1 cellular context compared by ENCODE assay signal in genomic region chr7:322111-322671, GRCh38.
TF ChIP-seq lines count a peak whose summit lies in the region.

No MANE protein-coding gene starts in this region.

TF ChIP-seq in K562, 482 proteins besides CTCF, POLR2A, EP300 and RAD21 (continued from another document):
- TF ChIP-seq STAT6 (CRISPR knock-in tag; IDR thresholded peaks at IDR 0.05) (no peak), NFXL1 (CRISPR knock-in tag; IDR thresholded peaks at IDR 0.05) (no peak), ZBTB7A (IDR thresholded peaks at IDR 0.05; ENCODE audit: borderline replicate concordance, control insufficient read depth, low read depth, low read length) (no peak), MED1 (CRISPR knock-in tag; IDR thresholded peaks at IDR 0.05; ENCODE audit: borderline replicate concordance) (no peak), SMC3 (conservative IDR thresholded peaks at IDR 0.05; ENCODE audit: insufficient read depth, low read depth, low read length) (peak; percentile 94), ZNF263 (CRISPR knock-in tag; IDR thresholded peaks at IDR 0.05; ENCODE audit: borderline replicate concordance) (peak; percentile 78; the same call in 1 of the 2 replicates), STAG1 (CRISPR knock-in tag; IDR thresholded peaks at IDR 0.05; ENCODE audit: borderline replicate concordance) (peak; percentile 99), CTBP1 (IDR thresholded peaks at IDR 0.05; ENCODE audit: borderline replicate concordance) (peak; percentile 45; the same call in 1 of the 2 replicates), RB1 (IDR thresholded peaks at IDR 0.05; ENCODE audit: low read depth) (peak; percentile 76; the same call in 1 of the 2 replicates), ZNF398 (CRISPR knock-in tag; IDR thresholded peaks at IDR 0.05) (no peak), CREM (IDR thresholded peaks at IDR 0.05; ENCODE audit: low read depth) (0 out of 2 replicates have a peak, but pooled peaks have one; percentile 22), NFRKB (IDR thresholded peaks at IDR 0.05; ENCODE audit: low read depth) (no peak), SAFB (IDR thresholded peaks at IDR 0.05; ENCODE audit: borderline replicate concordance, low read depth, low read length) (peak; percentile 72), RCOR1 (IDR thresholded peaks at IDR 0.05; ENCODE audit: borderline replicate concordance in 1 of 2, low read depth in 2 of 2, low read length in 2 of 2) (0 out of 4 replicates have a peak, but pooled peaks of 1 of the 2 experiments have one; percentile 10), SNAPC5 (CRISPR knock-in tag; IDR thresholded peaks at IDR 0.05) (no peak), ZNF766 (CRISPR knock-in tag; conservative IDR thresholded peaks at IDR 0.05) (no peak), ZBTB1 (CRISPR knock-in tag; IDR thresholded peaks at IDR 0.05; ENCODE audit: borderline replicate concordance, low read depth) (no peak), DNMT1 (IDR thresholded peaks at IDR 0.05) (no peak), SIX5 (IDR thresholded peaks at IDR 0.05; ENCODE audit: borderline replicate concordance in 1 of 2, insufficient read depth in 1 of 2, low read depth in 1 of 2, low read length in 2 of 2) (no peak), ATF6 (CRISPR knock-in tag; IDR thresholded peaks at IDR 0.05) (no peak)
- TF ChIP-seq, protein P1, sequence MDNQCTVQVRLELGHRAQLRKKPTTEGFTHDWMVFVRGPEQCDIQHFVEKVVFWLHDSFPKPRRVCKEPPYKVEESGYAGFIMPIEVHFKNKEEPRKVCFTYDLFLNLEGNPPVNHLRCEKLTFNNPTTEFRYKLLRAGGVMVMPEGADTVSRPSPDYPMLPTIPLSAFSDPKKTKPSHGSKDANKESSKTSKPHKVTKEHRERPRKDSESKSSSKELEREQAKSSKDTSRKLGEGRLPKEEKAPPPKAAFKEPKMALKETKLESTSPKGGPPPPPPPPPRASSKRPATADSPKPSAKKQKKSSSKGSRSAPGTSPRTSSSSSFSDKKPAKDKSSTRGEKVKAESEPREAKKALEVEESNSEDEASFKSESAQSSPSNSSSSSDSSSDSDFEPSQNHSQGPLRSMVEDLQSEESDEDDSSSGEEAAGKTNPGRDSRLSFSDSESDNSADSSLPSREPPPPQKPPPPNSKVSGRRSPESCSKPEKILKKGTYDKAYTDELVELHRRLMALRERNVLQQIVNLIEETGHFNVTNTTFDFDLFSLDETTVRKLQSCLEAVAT (IDR thresholded peaks at IDR 0.05), result no peak
- TF ChIP-seq, protein P2, sequence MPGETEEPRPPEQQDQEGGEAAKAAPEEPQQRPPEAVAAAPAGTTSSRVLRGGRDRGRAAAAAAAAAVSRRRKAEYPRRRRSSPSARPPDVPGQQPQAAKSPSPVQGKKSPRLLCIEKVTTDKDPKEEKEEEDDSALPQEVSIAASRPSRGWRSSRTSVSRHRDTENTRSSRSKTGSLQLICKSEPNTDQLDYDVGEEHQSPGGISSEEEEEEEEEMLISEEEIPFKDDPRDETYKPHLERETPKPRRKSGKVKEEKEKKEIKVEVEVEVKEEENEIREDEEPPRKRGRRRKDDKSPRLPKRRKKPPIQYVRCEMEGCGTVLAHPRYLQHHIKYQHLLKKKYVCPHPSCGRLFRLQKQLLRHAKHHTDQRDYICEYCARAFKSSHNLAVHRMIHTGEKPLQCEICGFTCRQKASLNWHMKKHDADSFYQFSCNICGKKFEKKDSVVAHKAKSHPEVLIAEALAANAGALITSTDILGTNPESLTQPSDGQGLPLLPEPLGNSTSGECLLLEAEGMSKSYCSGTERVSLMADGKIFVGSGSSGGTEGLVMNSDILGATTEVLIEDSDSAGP (CRISPR knock-in tag; IDR thresholded peaks at IDR 0.05), result no peak
- TF ChIP-seq, protein P3, sequence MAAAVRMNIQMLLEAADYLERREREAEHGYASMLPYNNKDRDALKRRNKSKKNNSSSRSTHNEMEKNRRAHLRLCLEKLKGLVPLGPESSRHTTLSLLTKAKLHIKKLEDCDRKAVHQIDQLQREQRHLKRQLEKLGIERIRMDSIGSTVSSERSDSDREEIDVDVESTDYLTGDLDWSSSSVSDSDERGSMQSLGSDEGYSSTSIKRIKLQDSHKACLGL (CRISPR knock-in tag; IDR thresholded peaks at IDR 0.05; ENCODE audit: borderline replicate concordance, poor library complexity, severe bottlenecking), result no peak
- TF ChIP-seq, protein P4, sequence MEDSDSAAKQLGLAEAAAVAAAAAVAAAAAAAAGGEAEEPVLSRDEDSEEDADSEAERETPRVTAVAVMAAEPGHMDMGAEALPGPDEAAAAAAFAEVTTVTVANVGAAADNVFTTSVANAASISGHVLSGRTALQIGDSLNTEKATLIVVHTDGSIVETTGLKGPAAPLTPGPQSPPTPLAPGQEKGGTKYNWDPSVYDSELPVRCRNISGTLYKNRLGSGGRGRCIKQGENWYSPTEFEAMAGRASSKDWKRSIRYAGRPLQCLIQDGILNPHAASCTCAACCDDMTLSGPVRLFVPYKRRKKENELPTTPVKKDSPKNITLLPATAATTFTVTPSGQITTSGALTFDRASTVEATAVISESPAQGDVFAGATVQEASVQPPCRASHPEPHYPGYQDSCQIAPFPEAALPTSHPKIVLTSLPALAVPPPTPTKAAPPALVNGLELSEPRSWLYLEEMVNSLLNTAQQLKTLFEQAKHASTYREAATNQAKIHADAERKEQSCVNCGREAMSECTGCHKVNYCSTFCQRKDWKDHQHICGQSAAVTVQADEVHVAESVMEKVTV (CRISPR knock-in tag; IDR thresholded peaks at IDR 0.05), result peak; percentile 79
